In the genomic region with DNA sequence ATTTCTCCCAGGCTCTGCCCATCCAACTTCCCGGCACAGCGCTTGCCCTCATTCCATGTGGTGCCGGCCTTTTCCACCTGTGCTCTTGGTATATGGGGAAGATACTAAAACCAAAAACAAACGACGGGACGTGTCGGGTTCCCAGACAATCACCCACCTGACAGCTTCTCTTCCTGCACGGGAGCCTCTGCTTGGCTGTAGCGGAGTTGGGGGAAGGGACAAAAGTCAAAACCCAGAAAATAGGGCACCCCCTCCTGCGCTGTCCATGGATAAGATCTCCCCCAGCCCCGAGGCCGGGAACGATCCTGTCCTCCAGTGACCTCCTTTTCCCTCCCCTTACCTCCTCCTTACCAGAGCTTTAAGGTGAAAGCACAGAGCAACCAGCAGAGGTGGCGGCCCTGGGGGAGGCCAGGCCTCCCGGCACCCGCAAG, we compare ENCODE assay signal across 8 cellular contexts. TPM values are rescaled to one million over a fixed set of nuclear protein-coding genes. Genes with fewer than 3 reads are reported as not detected.
DNase-seq lines count a peak whose midpoint lies in the region; FAIRE-seq and TF ChIP-seq lines count a peak whose summit lies in the region.

No MANE protein-coding gene starts in this region.

- H4K20me1 ChIP-seq in OCI-LY7 (ENCODE audit: insufficient read depth, low read length) (no peaks in the 10 kb centered on the region), endothelial cell of umbilical vein (replicated peaks; ENCODE audit: control insufficient read depth, extremely low read depth, insufficient read depth, low read length) (no peaks in the 10 kb centered on the region)

- H3K36me3 ChIP-seq in OCI-LY7 (ENCODE audit: insufficient read depth, low read length) (peaks cover 42% of the 10 kb centered on the region), endothelial cell of umbilical vein (ENCODE audit: control insufficient read depth in 2 of 2, extremely low read depth in 1 of 2, insufficient read depth in 2 of 2, low read length in 2 of 2) (peaks cover 3 to 15% of the 10 kb centered on the region in 2 experiments), neutrophil (peaks cover 36% of the 10 kb centered on the region)

- H3K79me2 ChIP-seq in OCI-LY7 (ENCODE audit: insufficient read depth, low read depth, low read length) (peaks cover 37% of the 10 kb centered on the region), endothelial cell of umbilical vein (ENCODE audit: control insufficient read depth, insufficient read depth, low read length) (peaks cover 16% of the 10 kb centered on the region)

- H3K9ac ChIP-seq in endothelial cell of umbilical vein (replicated peaks; ENCODE audit: extremely low read depth, insufficient read depth, low read length) = peak overlapping the region; percentile 67

- peaks cover 28% of the 10 kb centered on the region for H3K4me1 ChIP-seq in OCI-LY7 (ENCODE audit: insufficient read depth, low read length, poor library complexity, severe bottlenecking)
- peaks cover 10% of the 10 kb centered on the region for H3K4me1 ChIP-seq in endothelial cell of umbilical vein (ENCODE audit: control insufficient read depth, extremely low read depth, insufficient read depth, low read length)
- peaks cover 20 to 26% of the 10 kb centered on the region in 2 experiments for H3K4me1 ChIP-seq in neutrophil (ENCODE audit: control insufficient read depth in 1 of 2, insufficient read depth in 1 of 2, low read depth in 1 of 2, low read length in 1 of 2)

- intact Hi-C loops in OCI-LY7 (cut with micrococcal nuclease; ENCODE audit: unreplicated experiment) (loop anchor here (1.0 to 2.0 kb wide), 2 partner anchors 10 to 54 kb away; a partner anchor contains a TSS), endothelial cell of umbilical vein (cut with micrococcal nuclease) (loop anchor here (1.0 to 2.0 kb wide), 3 partner anchors 9 to 19 kb away; a partner anchor contains a TSS)

- H3K4me3 ChIP-seq in OCI-LY7 (ENCODE audit: low read depth, low read length, poor library complexity, severe bottlenecking) = peak overlapping the region; percentile 86
- peak overlapping the region; percentile 50 to 91 (median 70) for H3K4me3 ChIP-seq in endothelial cell of umbilical vein (replicated peaks in 1 of 3; ENCODE audit: insufficient read depth in 1 of 3, low read depth in 1 of 3, low read length in 3 of 3)
- peak overlapping the region; percentile 85 to 90 for H3K4me3 ChIP-seq in neutrophil (ENCODE audit: low read depth in 1 of 2, low read length in 1 of 2)

- H3K9me3 ChIP-seq in OCI-LY7 (ENCODE audit: low read length) (no peaks in the 10 kb centered on the region), endothelial cell of umbilical vein (replicated peaks; ENCODE audit: control insufficient read depth, insufficient read depth, low read length) (no peaks in the 10 kb centered on the region), neutrophil (no peaks in the 10 kb centered on the region)

- H2AFZ ChIP-seq in OCI-LY7 (ENCODE audit: low read length) (peak overlapping the region; percentile 83; the same call in 1 of the 2 replicates), endothelial cell of umbilical vein (ENCODE audit: low read depth, low read length) (peak overlapping the region; percentile 25)

- H3K4me2 ChIP-seq in OCI-LY7 (ENCODE audit: low read length) (peak overlapping the region; percentile 82), endothelial cell of umbilical vein (ENCODE audit: insufficient read depth, low read length) (peak overlapping the region; percentile 81)

- H3K9me1 ChIP-seq in endothelial cell of umbilical vein (replicated peaks; ENCODE audit: control insufficient read depth, extremely low read depth, insufficient read depth, low read length) = no peaks in the 10 kb centered on the region

- no peak for TF ChIP-seq POLR2A in endothelial cell of umbilical vein (IDR thresholded peaks at IDR 0.05; ENCODE audit: low read depth, low read length)

- BruUV-seq in OCI-LY7 (replicated peaks; lab: Mats Ljungman, UMichigan) (no TSS peak), endothelial cell of umbilical vein (replicated peaks; lab: Mats Ljungman, UMichigan) (no TSS peak)

- TF ChIP-seq CTCF in OCI-LY7 (conservative IDR thresholded peaks at IDR 0.05; ENCODE audit: low read length) = no peak
- no peak for TF ChIP-seq CTCF in endothelial cell of umbilical vein (IDR thresholded peaks at IDR 0.05; ENCODE audit: extremely low read depth in 1 of 2, insufficient read depth in 1 of 2, low read depth in 1 of 2, low read length in 2 of 2)
- TF ChIP-seq CTCF in neutrophil (IDR thresholded peaks at IDR 0.05) = no peak

- peak; percentile 47 for DNase-seq in D341Med (ENCODE audit: low spot score)
- DNase-seq in OCI-LY7 (ENCODE audit: low spot score) = no peak
- no peak for DNase-seq in endothelial cell of umbilical vein (ENCODE audit: low read depth, low spot score)
- DNase-seq in NCI-H226 = no peak
- no peak for DNase-seq in islet precursor cell
- no peak for DNase-seq in activated CD4-positive, alpha-beta T cell treated with anti-CD3 and anti-CD28 coated beads for 4 hours
- no peak for DNase-seq in amniotic stem cell (lab: John Stamatoyannopoulos, UW)

- no peaks in the 10 kb centered on the region for H3K27me3 ChIP-seq in endothelial cell of umbilical vein (ENCODE audit: control insufficient read depth in 2 of 2, insufficient read depth in 2 of 2, low read length in 2 of 2)
- H3K27me3 ChIP-seq in neutrophil = no peaks in the 10 kb centered on the region

- H3K27ac ChIP-seq in OCI-LY7 (ENCODE audit: low read depth, low read length, poor library complexity, severe bottlenecking) (peak overlapping the region; percentile 58), endothelial cell of umbilical vein (ENCODE audit: insufficient read depth, low read depth, low read length) (peak overlapping the region; percentile 4), neutrophil (peak overlapping the region; percentile 75)

- dilution Hi-C loops in endothelial cell of umbilical vein (cut with MboI; ENCODE audit: extremely low pct_ligation_motif_present, low sequenced_read_pairs) = no loop called here

- CTCF ChIA-PET in OCI-LY7 (lab: Charles Lee; ENCODE audit: unreplicated experiment) (interaction anchor here (1.6 kb wide), 1 partner anchor 14 kb away, joined by 4 read pairs; a partner anchor contains a TSS), endothelial cell of umbilical vein (lab: Charles Lee) (interaction anchor here (1.1 to 3.9 kb wide), 10 partner anchors 9 to 179 kb away, joined by 3 to 21 read pairs (median 6); a partner anchor contains a TSS)

- FAIRE-seq in endothelial cell of umbilical vein (lab: Jason Lieb, UNC) = peak; percentile 55

- no peaks in the 10 kb centered on the region for H3K9me2 ChIP-seq in OCI-LY7 (ENCODE audit: insufficient read depth, low read length)

- POLR2A ChIA-PET in OCI-LY7 (lab: Charles Lee) = interaction anchor here (0.6 to 5.1 kb wide), 8 partner anchors 10 to 343 kb away, joined by 3 to 54 read pairs (median 6); a partner anchor contains a TSS
- POLR2A ChIA-PET in endothelial cell of umbilical vein (lab: Charles Lee) = interaction anchor here (1.1 to 1.5 kb wide), 2 partner anchors 10 to 14 kb away, joined by 5 to 12 read pairs; a partner anchor contains a TSS

RNA-seq across cellular contexts. Expression of a gene that starts 0.6 kb away (rescaled TPM):
- total RNA-seq in OCI-LY7 (2014; rRNA removed; shearing (Covaris generic)) = 169 and 178 TPM in 2 replicates
- total RNA-seq in OCI-LY7 (2022) (107 and 124 TPM in 2 replicates), endothelial cell of umbilical vein (89.0 and 90.2 TPM in 2 replicates)
- polyA plus RNA-seq in endothelial cell of umbilical vein = 144 and 149 TPM in 2 replicates
- polyA plus RNA-seq in endothelial cell of umbilical vein (2011; cell fraction: cytosol; rRNA removed) = 188 and 199 TPM in 2 replicates
- polyA plus RNA-seq in endothelial cell of umbilical vein (2011; cell fraction: nucleus; rRNA removed) = 83.8 and 93.5 TPM in 2 replicates
- 79.7 and 116 TPM in 2 replicates for polyA plus RNA-seq in endothelial cell of umbilical vein (2012)
- polyA minus RNA-seq in endothelial cell of umbilical vein = 34.8 and 34.9 TPM in 2 replicates
- polyA minus RNA-seq in endothelial cell of umbilical vein (2011; cell fraction: cytosol; rRNA and poly(A)+ RNA removed) = 104 TPM
- polyA minus RNA-seq in endothelial cell of umbilical vein (2011; cell fraction: nucleus; rRNA and poly(A)+ RNA removed) = 10.7 and 14.9 TPM in 2 replicates

RNA-seq across cellular contexts. Expression of a gene that starts 9.1 kb away (rescaled TPM):
- 17.0 and 17.4 TPM in 2 replicates for total RNA-seq in OCI-LY7 (2014; rRNA removed; shearing (Covaris generic))
- total RNA-seq in OCI-LY7 (2022) (28.2 and 32.0 TPM in 2 replicates), endothelial cell of umbilical vein (8.1 and 9.9 TPM in 2 replicates)
- polyA plus RNA-seq in endothelial cell of umbilical vein = 11.7 and 12.1 TPM in 2 replicates
- 10.0 and 11.5 TPM in 2 replicates for polyA plus RNA-seq in endothelial cell of umbilical vein (2011; cell fraction: cytosol; rRNA removed)
- 30.6 and 32.2 TPM in 2 replicates for polyA plus RNA-seq in endothelial cell of umbilical vein (2011; cell fraction: nucleus; rRNA removed)
- 4.3 and 4.4 TPM in 2 replicates for polyA plus RNA-seq in endothelial cell of umbilical vein (2012)
- 7.1 and 10.0 TPM in 2 replicates for polyA minus RNA-seq in endothelial cell of umbilical vein
- 10.0 TPM for polyA minus RNA-seq in endothelial cell of umbilical vein (2011; cell fraction: cytosol; rRNA and poly(A)+ RNA removed)
- polyA minus RNA-seq in endothelial cell of umbilical vein (2011; cell fraction: nucleus; rRNA and poly(A)+ RNA removed) = 4.3 and 4.5 TPM in 2 replicates

RNA-seq across cellular contexts. Expression of a gene that starts 9.3 kb away (rescaled TPM):
- total RNA-seq in OCI-LY7 (2014; rRNA removed; shearing (Covaris generic)) = 0.16 and 0.72 TPM in 2 replicates
- total RNA-seq in OCI-LY7 (2022) (0.89 and 1.3 TPM in 2 replicates), endothelial cell of umbilical vein (124 and 135 TPM in 2 replicates)
- polyA plus RNA-seq in endothelial cell of umbilical vein = 54.6 and 76.0 TPM in 2 replicates
- polyA plus RNA-seq in endothelial cell of umbilical vein (2011; cell fraction: cytosol; rRNA removed) = 150 and 157 TPM in 2 replicates
- polyA plus RNA-seq in endothelial cell of umbilical vein (2011; cell fraction: nucleus; rRNA removed) = 42.8 and 52.7 TPM in 2 replicates
- 228 and 229 TPM in 2 replicates for polyA plus RNA-seq in endothelial cell of umbilical vein (2012)
- 61.1 and 63.2 TPM in 2 replicates for polyA minus RNA-seq in endothelial cell of umbilical vein
- 13.4 TPM for polyA minus RNA-seq in endothelial cell of umbilical vein (2011; cell fraction: cytosol; rRNA and poly(A)+ RNA removed)
- polyA minus RNA-seq in endothelial cell of umbilical vein (2011; cell fraction: nucleus; rRNA and poly(A)+ RNA removed) = 12.9 and 13.4 TPM in 2 replicates

RNA-seq across cellular contexts. Expression of a gene that starts 13.5 kb away (rescaled TPM):
- 44.2 and 45.5 TPM in 2 replicates for total RNA-seq in OCI-LY7 (2014; rRNA removed; shearing (Covaris generic))
- total RNA-seq in OCI-LY7 (2022) = 32.7 and 41.6 TPM in 2 replicates
- 75.8 and 77.1 TPM in 2 replicates for total RNA-seq in endothelial cell of umbilical vein
- 98.0 and 111 TPM in 2 replicates for polyA plus RNA-seq in endothelial cell of umbilical vein
- 75.7 and 79.8 TPM in 2 replicates for polyA plus RNA-seq in endothelial cell of umbilical vein (2011; cell fraction: cytosol; rRNA removed)
- polyA plus RNA-seq in endothelial cell of umbilical vein (2011; cell fraction: nucleus; rRNA removed) = 38.6 and 38.8 TPM in 2 replicates
- 60.2 and 62.4 TPM in 2 replicates for polyA plus RNA-seq in endothelial cell of umbilical vein (2012)
- polyA minus RNA-seq in endothelial cell of umbilical vein = 71.0 and 80.0 TPM in 2 replicates
- 81.8 TPM for polyA minus RNA-seq in endothelial cell of umbilical vein (2011; cell fraction: cytosol; rRNA and poly(A)+ RNA removed)
- polyA minus RNA-seq in endothelial cell of umbilical vein (2011; cell fraction: nucleus; rRNA and poly(A)+ RNA removed) = 12.9 and 17.4 TPM in 2 replicates

RNA-seq across cellular contexts. Expression of a gene that starts 13.7 kb away (rescaled TPM):
- 4,465 and 5,738 TPM in 2 replicates for total RNA-seq in OCI-LY7 (2014; rRNA removed; shearing (Covaris generic))
- total RNA-seq in OCI-LY7 (2022) = 2,833 and 3,163 TPM in 2 replicates
- total RNA-seq in endothelial cell of umbilical vein = 1,120 and 1,234 TPM in 2 replicates
- 1,521 and 1,700 TPM in 2 replicates for polyA plus RNA-seq in endothelial cell of umbilical vein
- polyA plus RNA-seq in endothelial cell of umbilical vein (2011; cell fraction: cytosol; rRNA removed) = 3,621 and 5,064 TPM in 2 replicates
- polyA plus RNA-seq in endothelial cell of umbilical vein (2011; cell fraction: nucleus; rRNA removed) = 712 and 1,136 TPM in 2 replicates
- polyA plus RNA-seq in endothelial cell of umbilical vein (2012) = 3,094 and 3,779 TPM in 2 replicates
- 521 and 898 TPM in 2 replicates for polyA minus RNA-seq in endothelial cell of umbilical vein
- 550 TPM for polyA minus RNA-seq in endothelial cell of umbilical vein (2011; cell fraction: cytosol; rRNA and poly(A)+ RNA removed)
- polyA minus RNA-seq in endothelial cell of umbilical vein (2011; cell fraction: nucleus; rRNA and poly(A)+ RNA removed) = 203 and 225 TPM in 2 replicates

Comparison
In these comparisons a context has a peak if more than half of its experiments do, and no peak if none do; other contexts are left out.
1. H3K27ac ChIP-seq: peak in every context shown above with its lines; median percentile 75 in neutrophil; 58 in OCI-LY7; 4 in endothelial cell of umbilical vein.
2. RNA of a gene that starts 9.3 kb away (total RNA-seq): 124 to 135 TPM in endothelial cell of umbilical vein; 0.16 to 1.3 TPM in OCI-LY7; every median in the first group is over 10 times any median in the second.
3. Peak in every context shown above with its lines, with median percentiles within 50 percentile points of each other: H3K4me3 ChIP-seq.